ENCODE assay signal across 10 cellular contexts in genomic region chr18:55319517-55319905, GRCh38.
DNase-seq lines count a peak whose midpoint lies in the region; ATAC-seq and TF ChIP-seq lines count a peak whose summit lies in the region.
"Had no signal": no experiment of that assay in that cellular context is flagged by ENCODE, and none has a peak within 500 bp of the region (broad histone marks: within the 10 kb centered on the region; RNA-seq: fewer than 3 reads in every experiment).

No MANE protein-coding gene starts in this region.

- H3K27ac Mint-ChIP-seq in activated T-helper 2 cell treated with anti-CD3 and anti-CD28 coated beads, Interferon-gamma antibody, Interleukin-2, Interleukin-4, amounts not matched to agents 10 μg/mL and 5 μg/mL and 100 μg/mL, durations not matched to agents 14 hours and 24 hours and 36 hours, result no peak overlapping the region
- H3K27ac Mint-ChIP-seq: progenitor cell of endocrine pancreas had no signal

- H3K79me2 ChIP-seq in DOHH2 (ENCODE audit: control insufficient read depth, low read length), result peaks cover 99% of the 10 kb centered on the region

- TF ChIP-seq CTCF in DOHH2 (IDR thresholded peaks at IDR 0.05; ENCODE audit: low read depth, low read length, poor library complexity, severe bottlenecking) (no peak), esophagus squamous epithelium (IDR thresholded peaks at IDR 0.05) (no peak)

- H3K4me1 ChIP-seq in DOHH2 (ENCODE audit: control insufficient read depth, low read length) (peaks cover 83% of the 10 kb centered on the region), esophagus squamous epithelium (peaks cover 3 to 53% (median 4%) of the 10 kb centered on the region in 3 donors)

- H3K36me3 Mint-ChIP-seq in activated T-helper 2 cell treated with anti-CD3 and anti-CD28 coated beads, Interferon-gamma antibody, Interleukin-2, Interleukin-4, amounts not matched to agents 10 μg/mL and 5 μg/mL and 100 μg/mL, durations not matched to agents 14 hours and 24 hours and 36 hours (ENCODE audit: low read depth), result no peaks in the 10 kb centered on the region

- intact Hi-C loops in esophagus squamous epithelium (cut with DNase I), result no loop called here
- intact Hi-C loops in activated T-helper 2 cell treated with anti-CD3 and anti-CD28 coated beads, Interferon-gamma antibody, Interleukin-2, Interleukin-4, amounts not matched to agents 10 μg/mL and 5 μg/mL and 100 μg/mL, durations not matched to agents 14 hours and 24 hours and 36 hours (cut with micrococcal nuclease), result no loop called here

- H3K4me3 Mint-ChIP-seq in activated T-helper 2 cell treated with anti-CD3 and anti-CD28 coated beads, Interferon-gamma antibody, Interleukin-2, Interleukin-4, amounts not matched to agents 10 μg/mL and 5 μg/mL and 100 μg/mL, durations not matched to agents 14 hours and 24 hours and 36 hours (ENCODE audit: low read depth), result no peak overlapping the region

- H3K9me3 Mint-ChIP-seq in activated T-helper 2 cell treated with anti-CD3 and anti-CD28 coated beads, Interferon-gamma antibody, Interleukin-2, Interleukin-4, amounts not matched to agents 10 μg/mL and 5 μg/mL and 100 μg/mL, durations not matched to agents 14 hours and 24 hours and 36 hours, result no peaks in the 10 kb centered on the region

- H3K9me3 ChIP-seq in DOHH2 (ENCODE audit: control insufficient read depth, insufficient read depth, low read length) (no peaks in the 10 kb centered on the region), esophagus squamous epithelium (no peaks in the 10 kb centered on the region)

- peaks cover 54% of the 10 kb centered on the region for H3K27me3 Mint-ChIP-seq in activated T-helper 2 cell treated with anti-CD3 and anti-CD28 coated beads, Interferon-gamma antibody, Interleukin-2, Interleukin-4, amounts not matched to agents 10 μg/mL and 5 μg/mL and 100 μg/mL, durations not matched to agents 14 hours and 24 hours and 36 hours (ENCODE audit: low read depth)

- no peak for TF ChIP-seq POLR2A in esophagus squamous epithelium (IDR thresholded peaks at IDR 0.05)

- ATAC-seq in HG03520 (IDR thresholded peaks at IDR 0.05; ENCODE audit: unreplicated experiment), result no peak
- ATAC-seq in GM21528 (IDR thresholded peaks at IDR 0.05; ENCODE audit: low FRiP score, unreplicated experiment), result no peak
- ATAC-seq: foreskin keratinocyte had no signal

- H3K4me2 ChIP-seq in DOHH2 (ENCODE audit: low read length), result peak overlapping the region; percentile 71

- H3K27ac ChIP-seq in DOHH2 (ENCODE audit: low read depth, low read length), result peak overlapping the region; percentile 79
- H3K27ac ChIP-seq in esophagus squamous epithelium, result peak overlapping the region; percentile 35 to 93 (median 83)
- H3K27ac ChIP-seq: foreskin keratinocyte had no signal

- H3K27me3 ChIP-seq in DOHH2 (ENCODE audit: control insufficient read depth, low read length) (no peaks in the 10 kb centered on the region), esophagus squamous epithelium (no peaks in the 10 kb centered on the region)
- H3K27me3 ChIP-seq: foreskin keratinocyte had no signal

- peaks cover 24% of the 10 kb centered on the region for H3F3A ChIP-seq in DOHH2 (ENCODE audit: control insufficient read depth, insufficient read depth)

- H3K36me3 ChIP-seq in DOHH2 (ENCODE audit: control insufficient read depth, low read length) (peaks cover 25% of the 10 kb centered on the region), esophagus squamous epithelium (no peaks in the 10 kb centered on the region)

- DNase-seq in NCI-H69 (lab: John Stamatoyannopoulos, UW) (peak; percentile 64), esophagus squamous epithelium (lab: John Stamatoyannopoulos, UW) (no peak), skeletal muscle cell (ENCODE audit: low read depth) (no peak), DMS53 (lab: John Stamatoyannopoulos, UW) (no peak)
- no peak for DNase-seq in activated T-helper 2 cell treated with anti-CD3 and anti-CD28 coated beads, Interferon-gamma antibody, Interleukin-2, Interleukin-4, amounts not matched to agents 10 μg/mL and 5 μg/mL and 100 μg/mL, durations not matched to agents 14 hours and 24 hours and 36 hours (ENCODE audit: low spot score)
- DNase-seq: foreskin keratinocyte had no signal

- peaks cover 21% of the 10 kb centered on the region for H4K20me1 ChIP-seq in DOHH2 (ENCODE audit: control insufficient read depth, insufficient read depth, low read depth, low read length)

- 36 to 64% methylated on average over 3 of the region's 3 CpGs for WGBS in esophagus squamous epithelium, 2 donors

- H3K4me3 ChIP-seq in DOHH2 (ENCODE audit: low read length), result peak overlapping the region; percentile 89
- peak overlapping the region in 3 of 4 donors; percentile 53 to 78 (median 61) for H3K4me3 ChIP-seq in esophagus squamous epithelium
- H3K4me3 ChIP-seq in skeletal muscle cell (ENCODE audit: low read depth, low read length), result peak overlapping the region; percentile 60

- H3K4me1 Mint-ChIP-seq in activated T-helper 2 cell treated with anti-CD3 and anti-CD28 coated beads, Interferon-gamma antibody, Interleukin-2, Interleukin-4, amounts not matched to agents 10 μg/mL and 5 μg/mL and 100 μg/mL, durations not matched to agents 14 hours and 24 hours and 36 hours (ENCODE audit: low read depth), result peaks cover 8% of the 10 kb centered on the region

- H3K9me2 ChIP-seq in DOHH2 (replicated peaks; ENCODE audit: control insufficient read depth, low read length), result no peaks in the 10 kb centered on the region
